12 cellular contexts compared by ENCODE assay signal in the genomic region with DNA sequence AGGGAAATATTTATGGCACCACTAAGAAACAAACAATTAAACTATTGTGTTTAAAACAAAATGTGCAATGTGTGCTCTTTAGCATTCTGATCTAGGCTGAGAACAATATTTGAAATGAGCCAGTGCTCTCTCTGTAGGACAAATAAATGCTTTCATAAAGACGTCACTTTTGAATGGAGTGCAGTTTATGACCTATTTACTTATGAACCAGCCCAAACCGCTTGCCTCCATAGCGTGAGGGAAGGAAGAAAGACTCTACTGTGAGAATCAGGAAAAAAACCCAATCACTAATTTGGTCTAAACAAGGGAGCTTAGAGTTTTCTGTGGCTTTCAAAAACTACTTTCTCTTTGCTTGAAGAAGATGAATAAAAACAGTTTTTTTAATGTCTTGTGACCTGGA. TPM values are rescaled to one million over a fixed set of nuclear protein-coding genes. Genes with fewer than 3 reads are reported as not detected.
DNase-seq lines count a peak whose midpoint lies in the region; ATAC-seq, FAIRE-seq and TF ChIP-seq lines count a peak whose summit lies in the region.
"Had no signal": no experiment of that assay in that cellular context is flagged by ENCODE, and none has a peak within 500 bp of the region (broad histone marks: within the 10 kb centered on the region; RNA-seq: fewer than 3 reads in every experiment).

No MANE protein-coding gene starts in this region.

- H4K20me1 ChIP-seq in astrocyte (ENCODE audit: insufficient read depth, low read length), result no peaks in the 10 kb centered on the region
- H4K20me1 ChIP-seq: BLaER1 had no signal

- H3K9me3 ChIP-seq in astrocyte (ENCODE audit: insufficient read depth, low read depth, low read length) (no peaks in the 10 kb centered on the region), heart left ventricle (no peaks in the 10 kb centered on the region), heart right ventricle (no peaks in the 10 kb centered on the region)
- H3K9me3 ChIP-seq: BLaER1 had no signal

- no peak overlapping the region for H3K9ac ChIP-seq in astrocyte (ENCODE audit: low read length)
- H3K9ac ChIP-seq: BLaER1 had no signal

- H3K27me3 Mint-ChIP-seq in astrocyte (ENCODE audit: low read depth, unreplicated experiment) (no peaks in the 10 kb centered on the region), nephron (ENCODE audit: low read depth) (no peaks in the 10 kb centered on the region)
- H3K27me3 Mint-ChIP-seq in activated naive CD4-positive, alpha-beta T cell treated with anti-CD3 and anti-CD28 coated beads, Interleukin-2, amount 10 ng/mL, durations not matched to agents 7 days and 5 days, result no peaks in the 10 kb centered on the region
- H3K27me3 Mint-ChIP-seq: stimulated activated memory B cell treated with anti-CD40 and anti-IgM and Interleukin-4, amounts not matched to agents 10 μg/mL and 1 μg/mL and 100 μg/mL, for 72 hours had no signal

- no peaks in the 10 kb centered on the region for H3K9me3 Mint-ChIP-seq in astrocyte (ENCODE audit: unreplicated experiment)
- H3K9me3 Mint-ChIP-seq in nephron, result no peaks in the 10 kb centered on the region
- no peaks in the 10 kb centered on the region for H3K9me3 Mint-ChIP-seq in activated naive CD4-positive, alpha-beta T cell treated with anti-CD3 and anti-CD28 coated beads, Interleukin-2, amount 10 ng/mL, durations not matched to agents 7 days and 5 days
- H3K9me3 Mint-ChIP-seq: stimulated activated memory B cell treated with anti-CD40 and anti-IgM and Interleukin-4, amounts not matched to agents 10 μg/mL and 1 μg/mL and 100 μg/mL, for 72 hours had no signal

- H3K4me1 Mint-ChIP-seq in astrocyte (ENCODE audit: low read depth, unreplicated experiment) (peaks cover 4% of the 10 kb centered on the region), nephron (no peaks in the 10 kb centered on the region)
- H3K4me1 Mint-ChIP-seq in activated naive CD4-positive, alpha-beta T cell treated with anti-CD3 and anti-CD28 coated beads, Interleukin-2, amount 10 ng/mL, durations not matched to agents 7 days and 5 days, result peaks cover 1% of the 10 kb centered on the region

- H3K4me3 ChIP-seq in astrocyte (ENCODE audit: insufficient read depth, low read depth, low read length), result no peak overlapping the region
- no peak overlapping the region for H3K4me3 ChIP-seq in heart left ventricle
- no peak overlapping the region for H3K4me3 ChIP-seq in heart right ventricle
- H3K4me3 ChIP-seq: BLaER1 had no signal

- peak; percentile 95 for FAIRE-seq in astrocyte (lab: Jason Lieb, UNC)

- H3K36me3 Mint-ChIP-seq in astrocyte (ENCODE audit: low read depth, unreplicated experiment) (no peaks in the 10 kb centered on the region), nephron (ENCODE audit: low read depth) (peaks cover 5% of the 10 kb centered on the region)
- H3K36me3 Mint-ChIP-seq in activated naive CD4-positive, alpha-beta T cell treated with anti-CD3 and anti-CD28 coated beads, Interleukin-2, amount 10 ng/mL, durations not matched to agents 7 days and 5 days, result no peaks in the 10 kb centered on the region

- H3K27ac ChIP-seq in astrocyte (ENCODE audit: low read depth, low read length) (peak overlapping the region; percentile 37), heart left ventricle (no peak overlapping the region), heart right ventricle (no peak overlapping the region)
- H3K27ac ChIP-seq: BLaER1 had no signal

- H3K79me2 ChIP-seq in astrocyte (ENCODE audit: insufficient read depth, low read length), result no peaks in the 10 kb centered on the region

- peaks cover 4% of the 10 kb centered on the region for H3K4me1 ChIP-seq in astrocyte (ENCODE audit: insufficient read depth, low read length)
- no peaks in the 10 kb centered on the region for H3K4me1 ChIP-seq in heart left ventricle
- H3K4me1 ChIP-seq in heart right ventricle, result no peaks in the 10 kb centered on the region
- H3K4me1 ChIP-seq: BLaER1 had no signal

- no peaks in the 10 kb centered on the region for H3K36me3 ChIP-seq in astrocyte (ENCODE audit: insufficient read depth, low read length)
- no peaks in the 10 kb centered on the region for H3K36me3 ChIP-seq in heart left ventricle
- H3K36me3 ChIP-seq in heart right ventricle, result no peaks in the 10 kb centered on the region
- H3K36me3 ChIP-seq: BLaER1 had no signal

- H2AFZ ChIP-seq in astrocyte (ENCODE audit: low read depth, low read length), result no peak overlapping the region

- ATAC-seq in heart left ventricle (no peak), heart right ventricle (no peak)
- ATAC-seq: esophagus mucosa; Right ventricle myocardium inferior; stimulated activated memory B cell treated with anti-CD40 and anti-IgM and Interleukin-4, amounts not matched to agents 10 μg/mL and 1 μg/mL and 100 μg/mL, for 72 hours had no signal

- H3K4me3 Mint-ChIP-seq in astrocyte (ENCODE audit: unreplicated experiment) (peak overlapping the region; percentile 20), nephron (no peak overlapping the region)
- no peak overlapping the region for H3K4me3 Mint-ChIP-seq in activated naive CD4-positive, alpha-beta T cell treated with anti-CD3 and anti-CD28 coated beads, Interleukin-2, amount 10 ng/mL, durations not matched to agents 7 days and 5 days
- H3K4me3 Mint-ChIP-seq: stimulated activated memory B cell treated with anti-CD40 and anti-IgM and Interleukin-4, amounts not matched to agents 10 μg/mL and 1 μg/mL and 100 μg/mL, for 72 hours had no signal

- peak overlapping the region; percentile 26 for H3K4me2 ChIP-seq in astrocyte (ENCODE audit: low read length)
- H3K4me2 ChIP-seq: BLaER1 had no signal

- no peak for TF ChIP-seq POLR2A in heart left ventricle (IDR thresholded peaks at IDR 0.05)

- WGBS in heart left ventricle, 4 donors, result 67 to 72% (median 70%) methylated on average over 3 of the region's 3 CpGs
- 64 to 74% methylated on average over 3 of the region's 3 CpGs for WGBS in heart right ventricle, 2 donors

- DNase-seq in Ammon's horn (ENCODE audit: low spot score), result peak; percentile 62
- peak; percentile 43 for DNase-seq in NCI-H1092 (lab: John Stamatoyannopoulos, UW)
- DNase-seq in astrocyte (ENCODE audit: low read depth), result peak; percentile 28
- no peak for DNase-seq in heart left ventricle
- DNase-seq in activated naive CD4-positive, alpha-beta T cell treated with anti-CD3 and anti-CD28 coated beads, Interleukin-2, amount 10 ng/mL, durations not matched to agents 7 days and 5 days, result no peak
- no peak for DNase-seq in heart right ventricle
- DNase-seq in activated naive CD4-positive, alpha-beta T cell treated with Interleukin-2 at 50 U/mL for 16 hours, result no peak

- CTCF ChIA-PET in activated naive CD4-positive, alpha-beta T cell treated with anti-CD3 and anti-CD28 coated beads, Interleukin-2, amount 10 ng/mL, durations not matched to agents 7 days and 5 days (lab: Charles Lee), result interaction anchor here (0.6 kb wide), 1 partner anchor 232 kb away, joined by 5 read pairs; no protein-coding TSS in a partner anchor

- intact Hi-C loops in heart left ventricle (cut with DNase I) (no loop called here), heart right ventricle (cut with DNase I) (no loop called here)

- H3K27ac Mint-ChIP-seq in astrocyte (ENCODE audit: unreplicated experiment), result no peak overlapping the region
- peak overlapping the region in 2 of 3 experiments; percentile 73 to 90 for H3K27ac Mint-ChIP-seq in nephron
- no peak overlapping the region for H3K27ac Mint-ChIP-seq in activated naive CD4-positive, alpha-beta T cell treated with anti-CD3 and anti-CD28 coated beads, Interleukin-2, amount 10 ng/mL, durations not matched to agents 7 days and 5 days
- H3K27ac Mint-ChIP-seq: stimulated activated memory B cell treated with anti-CD40 and anti-IgM and Interleukin-4, amounts not matched to agents 10 μg/mL and 1 μg/mL and 100 μg/mL, for 72 hours had no signal

- H3K27me3 ChIP-seq in astrocyte (ENCODE audit: insufficient read depth, low read length) (no peaks in the 10 kb centered on the region), heart left ventricle (peaks cover 0 to 2% (median 0%) of the 10 kb centered on the region in 9 donors), heart right ventricle (peaks cover 0 to 21% (median 0%) of the 10 kb centered on the region in 7 donors)
- H3K27me3 ChIP-seq: BLaER1 had no signal

- TF ChIP-seq CTCF in astrocyte (IDR thresholded peaks at IDR 0.05; ENCODE audit: insufficient read depth, low read depth, low read length) (no peak), nephron (IDR thresholded peaks at IDR 0.05; ENCODE audit: unreplicated experiment in 3 of 3) (no peak), heart left ventricle (IDR thresholded peaks at IDR 0.05) (no peak), heart right ventricle (IDR thresholded peaks at IDR 0.05) (no peak)

RNA-seq across cellular contexts. Expression of a gene that starts 39.4 kb away (rescaled TPM):
- total RNA-seq in astrocyte (202 and 224 TPM in 2 replicates), heart left ventricle (100 to 1,000 TPM in 6 of 9 donors, 10 to 100 TPM in 3; 67.0 to 373 (median 154) TPM), heart right ventricle (100 to 1,000 TPM in 5 of 10 donors, 10 to 100 TPM in 5; 73.5 to 273 (median 102) TPM)
- polyA plus RNA-seq in heart left ventricle (100 to 1,000 TPM; 219 to 814 TPM), heart right ventricle (100 to 1,000 TPM; 508 to 884 TPM)

Comparison
In these comparisons a context has a peak if more than half of its experiments do, and no peak if none do; other contexts are left out.
1. DNase-seq: peak in Ammon's horn (single experiment), NCI-H1092 (single experiment) and astrocyte (single experiment); none in heart left ventricle (0 of 5), activated naive CD4-positive, alpha-beta T cell treated with anti-CD3 and anti-CD28 coated beads, Interleukin-2, amount 10 ng/mL, durations not matched to agents 7 days and 5 days (single experiment), heart right ventricle (0 of 2) and activated naive CD4-positive, alpha-beta T cell treated with Interleukin-2 at 50 U/mL for 16 hours (single experiment).
2. H3K27ac Mint-ChIP-seq: peak in nephron (2 of 3); none in astrocyte (single experiment) and activated naive CD4-positive, alpha-beta T cell treated with anti-CD3 and anti-CD28 coated beads, Interleukin-2, amount 10 ng/mL, durations not matched to agents 7 days and 5 days (single experiment).